Comparison of ENCODE assay signal across 8 cellular contexts in the genomic region with DNA sequence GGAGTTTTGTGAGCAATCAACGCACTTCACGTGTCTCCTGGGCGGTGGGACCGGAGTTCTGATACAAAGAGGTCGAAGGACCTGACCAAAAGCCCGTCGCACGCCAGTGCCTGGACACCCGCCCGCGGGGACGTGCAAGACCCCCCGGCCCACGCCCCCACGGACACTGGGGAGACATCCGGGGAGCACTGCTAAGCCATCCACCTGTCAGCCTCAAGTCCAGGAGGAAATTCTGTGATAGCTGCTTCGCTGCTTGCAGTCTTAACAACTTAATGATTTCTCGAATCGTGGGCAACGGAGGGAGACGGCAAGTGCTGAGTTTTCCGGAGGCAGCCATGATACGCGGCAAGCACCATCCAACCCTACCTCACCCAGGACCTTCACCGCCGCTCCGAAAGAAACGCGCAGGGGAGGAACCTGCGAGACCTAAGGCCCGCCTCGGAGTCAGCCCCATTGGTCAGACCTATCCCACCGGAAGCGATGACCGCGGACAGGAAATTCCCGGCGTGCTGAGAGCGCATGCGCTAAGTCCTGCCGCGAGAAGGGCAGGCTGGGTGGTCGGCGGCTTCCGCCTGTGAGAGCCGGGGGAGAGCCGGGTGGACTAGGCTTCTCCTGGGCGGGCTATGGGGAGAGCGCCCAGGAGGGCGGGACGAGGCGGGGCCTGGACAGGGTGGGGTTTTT. TPM values are rescaled to one million over a fixed set of nuclear protein-coding genes. Genes with fewer than 3 reads are reported as not detected.
DNase-seq lines count a peak whose midpoint lies in the region; ATAC-seq, FAIRE-seq and TF ChIP-seq lines count a peak whose summit lies in the region.

A gene (minus strand): TSS at position 393 of the 681 bp plus-strand sequence. CDS start 56 bp downstream, at position 337.

- H3K4me3 ChIP-seq in heart right ventricle: peak within 1 kb of the TSS; percentile 61 to 94 (median 80)
- H3K4me3 ChIP-seq in upper lobe of right lung: peak within 1 kb of the TSS; percentile 78

- 0% methylated on average over 52 of the region's 52 CpGs for WGBS in heart right ventricle, 2 donors

- H3K36me3 ChIP-seq in heart right ventricle (peaks cover 0 to 37% (median 3%) of the 10 kb centered on the region in 9 donors), upper lobe of right lung (peaks cover 14% of the 10 kb centered on the region)

- intact Hi-C loops in T-helper 1 cell treated with Interleukin-12 subunit alpha and Interleukin-12 subunit beta and Interleukin-4 antibody, amounts not matched to agents 30 ng/mL and 1 ng/mL, for 36 hours (cut with micrococcal nuclease): loop anchor here (1.0 to 10.0 kb wide), 17 partner anchors 8 to 1958 kb away; a partner anchor contains a TSS
- intact Hi-C loops in heart right ventricle (cut with DNase I): loop anchor here in 4 of 10 donors (1.0 to 10.0 kb wide), 5 partner anchors 36 to 1961 kb away; no protein-coding TSS in a partner anchor
- intact Hi-C loops in posterior cingulate gyrus (cut with DNase I): loop anchor here (2.0 to 5.0 kb wide), 3 partner anchors 42 to 582 kb away; a partner anchor contains a TSS
- intact Hi-C loops in upper lobe of right lung (cut with DNase I): no loop called here

- peak; percentile 92 for TF ChIP-seq POLR2A in GM12891 (IDR thresholded peaks at IDR 0.05; ENCODE audit: low read depth, low read length)

- DNase-seq in GM12891 (ENCODE audit: insufficient read length, low spot score) (peak; percentile 71), NCI-H1436 (lab: John Stamatoyannopoulos, UW) (peak; percentile 98), amniotic stem cell (lab: John Stamatoyannopoulos, UW) (peak; percentile 98), heart right ventricle (peak; percentile 98), posterior cingulate gyrus (peak; percentile 98 to 100 (median 98)), upper lobe of right lung (peak; percentile 99)

- ATAC-seq in HG02798 (IDR thresholded peaks at IDR 0.05; ENCODE audit: poor library complexity, unreplicated experiment) (peak; percentile 98), heart right ventricle (peak; percentile 99 to 100 (median 99)), upper lobe of right lung (peak; percentile 99)

- FAIRE-seq in GM12891 (lab: Jason Lieb, UNC): peak; percentile 100

- H3K27me3 ChIP-seq in heart right ventricle: no peaks in the 10 kb centered on the region
- no peaks in the 10 kb centered on the region for H3K27me3 ChIP-seq in upper lobe of right lung

- H3K4me1 ChIP-seq in heart right ventricle: peaks cover 0 to 28% (median 14%) of the 10 kb centered on the region in 9 donors
- peaks cover 9% of the 10 kb centered on the region for H3K4me1 ChIP-seq in upper lobe of right lung

- H3K27ac ChIP-seq in heart right ventricle (peak within 1 kb of the TSS; percentile 32 to 90 (median 84)), upper lobe of right lung (peak within 1 kb of the TSS; percentile 90)

- TF ChIP-seq CTCF in heart right ventricle (IDR thresholded peaks at IDR 0.05) (no peak), upper lobe of right lung (IDR thresholded peaks at IDR 0.05) (no peak)

- H3K9me3 ChIP-seq in heart right ventricle (peaks cover 0 to under 1% (median 0%) of the 10 kb centered on the region in 11 donors), upper lobe of right lung (no peaks in the 10 kb centered on the region)

TF ChIP-seq in GM12891, 5 proteins besides CTCF, POLR2A, EP300 and RAD21:
- peak; percentile 86 for TF ChIP-seq TAF1 (IDR thresholded peaks at IDR 0.05; ENCODE audit: low read depth, low read length)
- peak; percentile 48 for TF ChIP-seq SPI1 (IDR thresholded peaks at IDR 0.05; ENCODE audit: low read depth, low read length)
- no peak for TF ChIP-seq POU2F2 (IDR thresholded peaks at IDR 0.05; ENCODE audit: low read depth, low read length)
- no peak for TF ChIP-seq PAX5 (IDR thresholded peaks at IDR 0.05; ENCODE audit: insufficient read depth, low read length, severe bottlenecking)
- TF ChIP-seq POLR2AphosphoS5 (IDR thresholded peaks at IDR 0.05; ENCODE audit: low read depth, low read length): peak; percentile 96

RNA-seq across cellular contexts. Expression of the gene that starts here (rescaled TPM):
- polyA plus RNA-seq in GM12891 (2012; ENCODE audit: low read depth, missing spikeins): 20.1 TPM
- total RNA-seq in T-helper 1 cell treated with Interleukin-12 subunit alpha and Interleukin-12 subunit beta and Interleukin-4 antibody, amounts not matched to agents 30 ng/mL and 1 ng/mL, for 36 hours: 21.4 and 21.6 TPM in 2 replicates
- total RNA-seq in heart right ventricle: 10 to 100 TPM; 12.8 to 23.1 (median 17.9) TPM
- 10 to 100 TPM in 1 of 2 donors, 1 to 10 TPM in 1; 9.7 to 21.5 TPM for polyA plus RNA-seq in heart right ventricle
- total RNA-seq in upper lobe of right lung: 18.6 TPM

Comparison
In these comparisons a context has a peak if more than half of its experiments do, and no peak if none do; other contexts are left out.
1. Peak in every context shown above with its lines: DNase-seq, ATAC-seq, H3K4me3 ChIP-seq and H3K27ac ChIP-seq.